In genomic region chr5:139738777-139739611, GRCh38 we compare ENCODE assay signal across 1 cellular context.
TF ChIP-seq lines count a peak whose summit lies in the region.

No MANE protein-coding gene starts in this region.

TF ChIP-seq in SK-N-SH treated with all-trans-retinoic acid at 6 μM for 48 hours, 23 proteins besides CTCF, POLR2A, EP300 and RAD21 (continued from another document):
- TF ChIP-seq TSHZ2 (CRISPR knock-in tag; IDR thresholded peaks at IDR 0.05) (no peak), TCF4 (CRISPR knock-in tag; IDR thresholded peaks at IDR 0.05; ENCODE audit: borderline replicate concordance) (no peak), ZFP3 (CRISPR knock-in tag; IDR thresholded peaks at IDR 0.05) (no peak), ESRRG (CRISPR knock-in tag; IDR thresholded peaks at IDR 0.05) (no peak), CREB5 (CRISPR knock-in tag; IDR thresholded peaks at IDR 0.05; ENCODE audit: low read depth) (no peak), TOX (CRISPR knock-in tag; IDR thresholded peaks at IDR 0.05; ENCODE audit: borderline replicate concordance) (no peak), ZFP30 (CRISPR knock-in tag; IDR thresholded peaks at IDR 0.05) (no peak), CSRNP3 (CRISPR knock-in tag; IDR thresholded peaks at IDR 0.05) (no peak), RARB (CRISPR knock-in tag; IDR thresholded peaks at IDR 0.05) (no peak), ZC3H10 (CRISPR knock-in tag; IDR thresholded peaks at IDR 0.05) (no peak), POU6F1 (CRISPR knock-in tag; IDR thresholded peaks at IDR 0.05; ENCODE audit: borderline replicate concordance, low read depth) (no peak), GLIS3 (CRISPR knock-in tag; IDR thresholded peaks at IDR 0.05) (no peak), ZNF8 (CRISPR knock-in tag; IDR thresholded peaks at IDR 0.05) (no peak), SNAI2 (CRISPR knock-in tag; IDR thresholded peaks at IDR 0.05) (no peak), CSDC2 (CRISPR knock-in tag; IDR thresholded peaks at IDR 0.05) (no peak), OSR1 (CRISPR knock-in tag; IDR thresholded peaks at IDR 0.05) (no peak)
